ENCODE assay signal across 10 cellular contexts in the genomic region with DNA sequence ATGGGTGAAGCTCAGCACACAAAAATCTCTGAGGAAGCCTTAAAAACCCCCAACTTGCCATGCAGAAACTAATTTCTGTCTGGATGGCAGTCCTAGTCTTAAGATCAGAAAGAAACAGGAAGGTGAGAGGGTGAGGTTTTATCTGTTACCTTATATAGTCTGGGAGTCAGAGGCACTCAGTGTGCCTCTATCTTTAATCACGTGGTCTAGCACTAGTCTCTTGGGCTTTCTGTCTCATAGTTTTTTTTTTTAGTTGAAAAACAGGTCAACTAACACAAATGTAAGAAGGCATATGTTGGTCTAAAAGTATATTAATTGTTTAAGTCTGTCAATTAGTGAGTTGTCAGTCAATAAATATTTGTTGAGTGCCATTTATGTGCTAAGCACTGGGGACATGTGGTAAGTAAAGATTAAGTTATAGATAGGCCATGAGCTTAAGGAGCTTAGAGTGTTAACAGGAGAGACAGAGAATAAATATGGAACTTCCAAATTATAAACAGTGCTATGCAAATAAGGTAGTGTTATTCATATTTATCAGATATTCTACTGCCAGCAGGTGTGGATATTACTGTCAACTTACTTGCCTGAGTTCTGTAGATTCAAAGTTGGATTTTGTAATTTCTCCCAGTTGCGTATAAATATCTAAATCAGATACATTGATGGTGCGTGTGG. TPM values are rescaled to one million over a fixed set of nuclear protein-coding genes. Genes with fewer than 3 reads are reported as not detected.
DNase-seq lines count a peak whose midpoint lies in the region; ATAC-seq, FAIRE-seq and TF ChIP-seq lines count a peak whose summit lies in the region.
"Had no signal": no experiment of that assay in that cellular context is flagged by ENCODE, and none has a peak within 500 bp of the region (broad histone marks: within the 10 kb centered on the region; RNA-seq: fewer than 3 reads in every experiment).

No MANE protein-coding gene starts in this region.

- DNase-seq in GM18507 (ENCODE audit: extremely low spot score, insufficient read length, low read depth) (no peak), SW 1271 (lab: John Stamatoyannopoulos, UW) (no peak), smooth muscle cell (lab: John Stamatoyannopoulos, UW; ENCODE audit: unreplicated experiment) (no peak), NCI-H748 (lab: John Stamatoyannopoulos, UW; ENCODE audit: unreplicated experiment) (no peak)
- DNase-seq in stimulated activated CD4-positive, alpha-beta T cell treated with anti-CD3 and anti-CD28 coated beads, Interleukin-2, amount 100 ng/mL, for 24 hours, result no peak
- DNase-seq: NCI-H82, right lobe of liver had no signal

- H3K27me3 ChIP-seq in smooth muscle cell (ENCODE audit: low read depth), result no peaks in the 10 kb centered on the region

- TF ChIP-seq CTCF in smooth muscle cell (IDR thresholded peaks at IDR 0.05; ENCODE audit: borderline replicate concordance, insufficient read depth, poor library complexity, severe bottlenecking), result no peak

- H3K79me2 ChIP-seq in smooth muscle cell (ENCODE audit: low read depth), result no peaks in the 10 kb centered on the region

- H4K20me1 ChIP-seq in smooth muscle cell (ENCODE audit: low read depth), result no peaks in the 10 kb centered on the region

- H3K9ac ChIP-seq in smooth muscle cell (ENCODE audit: low read depth), result no peak overlapping the region

- peak; percentile 94 for FAIRE-seq in GM18507 (lab: Jason Lieb, UNC)

- no peak overlapping the region for H3K4me2 ChIP-seq in smooth muscle cell

- no peak overlapping the region for H3K4me3 ChIP-seq in smooth muscle cell
- H3K4me3 ChIP-seq: right lobe of liver had no signal

- no peaks in the 10 kb centered on the region for H3K4me1 ChIP-seq in smooth muscle cell (ENCODE audit: low read depth)
- H3K4me1 ChIP-seq: right lobe of liver had no signal

- WGBS in smooth muscle cell (ENCODE audit: low lambda C conversion rate), result 78% methylated on average over 3 of the region's 3 CpGs

- H2AFZ ChIP-seq in smooth muscle cell (ENCODE audit: low read depth), result no peak overlapping the region

- peak; percentile 72 for ATAC-seq in GM21528 (IDR thresholded peaks at IDR 0.05; ENCODE audit: low FRiP score, unreplicated experiment)
- peak; percentile 58 for ATAC-seq in HG03469 (IDR thresholded peaks at IDR 0.05; ENCODE audit: unreplicated experiment)
- peak; percentile 68 for ATAC-seq in esophagus mucosa

- H3K36me3 ChIP-seq in smooth muscle cell (ENCODE audit: low read depth), result no peaks in the 10 kb centered on the region
- H3K36me3 ChIP-seq: right lobe of liver had no signal

- H3F3A ChIP-seq in smooth muscle cell (ENCODE audit: low read depth), result no peaks in the 10 kb centered on the region

- no peak overlapping the region for H3K27ac ChIP-seq in smooth muscle cell (ENCODE audit: low read depth)
- H3K27ac ChIP-seq: right lobe of liver had no signal

- no peaks in the 10 kb centered on the region for H3K9me3 ChIP-seq in smooth muscle cell (replicated peaks; ENCODE audit: low read depth)
- H3K9me3 ChIP-seq: right lobe of liver had no signal

RNA-seq across cellular contexts. Expression of a gene that starts 6.9 kb away (rescaled TPM):
- total RNA-seq in esophagus mucosa (2.4 TPM), smooth muscle cell (0.09 TPM in 1 of 2 replicates, not detected in the other)
- not detected in 2 replicates for polyA plus RNA-seq in smooth muscle cell
